Comparison of ENCODE assay signal across 2 cellular contexts in the genomic region with DNA sequence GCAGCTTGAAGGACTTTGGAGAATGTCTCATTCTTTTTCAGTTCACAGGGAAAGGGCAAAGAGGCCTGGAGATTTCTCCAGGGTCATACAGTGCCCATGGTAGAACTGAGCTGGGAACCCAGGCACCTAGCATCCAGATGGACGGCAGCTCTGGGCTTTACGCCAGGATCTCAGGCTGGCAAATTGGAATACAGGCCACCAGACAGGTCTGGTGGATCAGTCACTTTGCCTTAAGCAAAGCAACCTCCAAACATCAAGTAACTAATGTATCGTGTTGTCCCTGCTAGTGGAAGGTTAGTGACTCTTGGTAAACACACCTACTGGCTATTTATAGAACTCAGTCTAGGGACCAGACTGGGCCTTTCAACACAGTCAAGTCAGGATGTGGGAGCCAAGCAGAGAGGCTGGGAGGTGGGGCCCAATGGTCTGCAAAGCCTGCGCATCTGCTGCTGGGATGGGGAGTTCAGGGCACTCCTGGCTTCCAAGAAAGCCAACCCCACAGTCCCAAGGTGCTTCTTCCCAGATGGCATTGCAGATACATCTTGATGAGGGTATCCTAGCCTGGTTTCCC.
TF ChIP-seq lines count a peak whose summit lies in the region.

No MANE protein-coding gene starts in this region.

TF ChIP-seq in SK-N-SH, 30 proteins besides CTCF, POLR2A, EP300 and RAD21 (continued from another document):
- TF ChIP-seq CHD2 (IDR thresholded peaks at IDR 0.05; ENCODE audit: low read length, partially characterized antibody) = peak; percentile 34

TF ChIP-seq in SK-N-SH treated with all-trans-retinoic acid at 6 μM for 48 hours, 23 proteins besides CTCF, POLR2A, EP300 and RAD21 (continued from another document):
- TF ChIP-seq TCF4 (CRISPR knock-in tag; IDR thresholded peaks at IDR 0.05; ENCODE audit: borderline replicate concordance) = no peak
- TF ChIP-seq, protein P1, sequence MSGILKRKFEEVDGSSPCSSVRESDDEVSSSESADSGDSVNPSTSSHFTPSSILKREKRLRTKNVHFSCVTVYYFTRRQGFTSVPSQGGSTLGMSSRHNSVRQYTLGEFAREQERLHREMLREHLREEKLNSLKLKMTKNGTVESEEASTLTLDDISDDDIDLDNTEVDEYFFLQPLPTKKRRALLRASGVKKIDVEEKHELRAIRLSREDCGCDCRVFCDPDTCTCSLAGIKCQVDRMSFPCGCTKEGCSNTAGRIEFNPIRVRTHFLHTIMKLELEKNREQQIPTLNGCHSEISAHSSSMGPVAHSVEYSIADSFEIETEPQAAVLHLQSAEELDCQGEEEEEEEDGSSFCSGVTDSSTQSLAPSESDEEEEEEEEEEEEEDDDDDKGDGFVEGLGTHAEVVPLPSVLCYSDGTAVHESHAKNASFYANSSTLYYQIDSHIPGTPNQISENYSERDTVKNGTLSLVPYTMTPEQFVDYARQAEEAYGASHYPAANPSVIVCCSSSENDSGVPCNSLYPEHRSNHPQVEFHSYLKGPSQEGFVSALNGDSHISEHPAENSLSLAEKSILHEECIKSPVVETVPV (CRISPR knock-in tag; IDR thresholded peaks at IDR 0.05) = no peak
TF ChIP-seq in SK-N-SH treated with all-trans-retinoic acid at 6 μM for 48 hours: peak in this region for 0.
